8 cellular contexts compared by ENCODE assay signal in genomic region chr3:58116161-58116955, GRCh38.
DNase-seq lines count a peak whose midpoint lies in the region; ATAC-seq lines count a peak whose summit lies in the region.

No MANE protein-coding gene starts in this region.

- peak; percentile 55 for DNase-seq in activated CD8-positive, alpha-beta memory T cell treated with anti-CD3 and anti-CD28 coated beads, Interleukin-2, amount 50 U/mL, for 4 hours
- DNase-seq in medulla oblongata (ENCODE audit: extremely low spot score) (no peak), Ammon's horn (ENCODE audit: low spot score) (no peak), caudate nucleus (lab: John Stamatoyannopoulos, UW) (no peak), midbrain (lab: John Stamatoyannopoulos, UW) (no peak)

- H3K4me1 ChIP-seq in muscle layer of duodenum (ENCODE audit: control insufficient read depth in 1 of 2, insufficient read depth in 2 of 2, low read length in 2 of 2), result peaks cover 11 to 27% of the 10 kb centered on the region in 2 donors

- H3K27me3 ChIP-seq in muscle layer of duodenum (ENCODE audit: low read depth, low read length), result no peaks in the 10 kb centered on the region

- peaks cover 49 to 64% of the 10 kb centered on the region in 2 donors for H3K36me3 ChIP-seq in muscle layer of duodenum (ENCODE audit: control insufficient read depth in 1 of 2, insufficient read depth in 2 of 2, low read length in 2 of 2)

- H3K9me3 ChIP-seq in muscle layer of duodenum (ENCODE audit: control insufficient read depth in 1 of 2, low read length in 2 of 2), result no peaks in the 10 kb centered on the region

- H3K4me3 ChIP-seq in muscle layer of duodenum (ENCODE audit: low read depth in 1 of 2, low read length in 2 of 2), result no peak overlapping the region

- peak; percentile 66 for ATAC-seq in GM19324 (IDR thresholded peaks at IDR 0.05; ENCODE audit: low FRiP score, unreplicated experiment)
- ATAC-seq in HG03342 (IDR thresholded peaks at IDR 0.05; ENCODE audit: unreplicated experiment), result peak; percentile 63

- H3K27ac ChIP-seq in muscle layer of duodenum (ENCODE audit: low read length) (peak overlapping the region; percentile 72), caudate nucleus (ENCODE audit: low read depth, low read length) (no peak overlapping the region)
